Comparison of ENCODE assay signal across 15 cellular contexts in genomic region chr13:113028336-113029060, GRCh38. TPM values are rescaled to one million over a fixed set of nuclear protein-coding genes. Genes with fewer than 3 reads are reported as not detected.
DNase-seq lines count a peak whose midpoint lies in the region; ATAC-seq and TF ChIP-seq lines count a peak whose summit lies in the region.
"Had no signal": no experiment of that assay in that cellular context is flagged by ENCODE, and none has a peak within 500 bp of the region (broad histone marks: within the 10 kb centered on the region; RNA-seq: fewer than 3 reads in every experiment).

No MANE protein-coding gene starts in this region.

- H3K27me3 ChIP-seq in left lung (no peaks in the 10 kb centered on the region), esophagus squamous epithelium (peaks cover 0 to 7% (median 0%) of the 10 kb centered on the region in 4 donors)
- H3K27me3 ChIP-seq: BE2C, Peyer's patch had no signal

- no peaks in the 10 kb centered on the region for H3K36me3 Mint-ChIP-seq in Calu3 (ENCODE audit: insufficient read depth, unreplicated experiment)
- H3K36me3 Mint-ChIP-seq: CD4-positive, alpha-beta memory T cell; IgD-negative memory B cell had no signal

- H3K36me3 ChIP-seq in HEK293 (ENCODE audit: control insufficient read depth in 2 of 2, insufficient read depth in 1 of 2, low read length in 2 of 2) (no peaks in the 10 kb centered on the region), left lung (no peaks in the 10 kb centered on the region), esophagus squamous epithelium (peaks cover 0 to 4% (median 0%) of the 10 kb centered on the region in 3 donors)
- H3K36me3 ChIP-seq: BE2C, Peyer's patch had no signal

- DNase-seq in caudate nucleus (lab: John Stamatoyannopoulos, UW), result peak in 1 of 61 donors; percentile 36
- DNase-seq in left lung, result peak in 1 of 2 donors; percentile 68
- no peak for DNase-seq in Calu3
- DNase-seq in D341Med (ENCODE audit: low spot score), result no peak
- no peak for DNase-seq in esophagus squamous epithelium (lab: John Stamatoyannopoulos, UW)
- DNase-seq: ACHN; BE2C; CD4-positive, alpha-beta memory T cell; GOT3; NCI-H187 treated with DMSO at 0.1 percent for 48 hours; NCI-H2171; Peyer's patch had no signal

- H3K27me3 Mint-ChIP-seq in Calu3 (ENCODE audit: unreplicated experiment), result peaks cover 12% of the 10 kb centered on the region
- H3K27me3 Mint-ChIP-seq: CD4-positive, alpha-beta memory T cell; IgD-negative memory B cell had no signal

- BruUV-seq in Calu3 (replicated peaks; lab: Mats Ljungman, UMichigan), result no TSS peak

- H3K4me1 Mint-ChIP-seq in Calu3 (ENCODE audit: low read depth, unreplicated experiment), result no peaks in the 10 kb centered on the region

- ATAC-seq in left lung, result peak; percentile 14

- H3K27ac ChIP-seq in HEK293 (ENCODE audit: extremely low read depth, low read depth, low read length) (no peak overlapping the region), caudate nucleus (ENCODE audit: low read depth, low read length) (peak overlapping the region; percentile 14), left lung (no peak overlapping the region), temporal lobe (ENCODE audit: low read depth, low read length) (peak overlapping the region; percentile 45), esophagus squamous epithelium (no peak overlapping the region)
- H3K27ac ChIP-seq: Peyer's patch had no signal

- H3K9me3 Mint-ChIP-seq in Calu3 (ENCODE audit: low read depth, unreplicated experiment), result peaks cover 4% of the 10 kb centered on the region
- H3K9me3 Mint-ChIP-seq: CD4-positive, alpha-beta memory T cell; IgD-negative memory B cell had no signal

- no peak for TF ChIP-seq POLR2A in esophagus squamous epithelium (IDR thresholded peaks at IDR 0.05)

- no peak overlapping the region for H3K4me3 Mint-ChIP-seq in Calu3 (ENCODE audit: low read depth, unreplicated experiment)
- H3K4me3 Mint-ChIP-seq: CD4-positive, alpha-beta memory T cell; IgD-negative memory B cell had no signal

- H3K4me3 ChIP-seq in HEK293 (ENCODE audit: low read depth, low read length) (no peak overlapping the region), left lung (no peak overlapping the region), esophagus squamous epithelium (no peak overlapping the region)
- H3K4me3 ChIP-seq: Peyer's patch had no signal

- no peak overlapping the region for H3K27ac Mint-ChIP-seq in Calu3 (ENCODE audit: unreplicated experiment)
- H3K27ac Mint-ChIP-seq: CD4-positive, alpha-beta memory T cell had no signal

- CTCF ChIA-PET in HEK293 (lab: Yijun Ruan, JAX) (interaction anchor here (0.5 to 3.9 kb wide), 16 partner anchors 8 to 457 kb away, joined by 3 to 42 read pairs (median 4); no protein-coding TSS in a partner anchor), Calu3 (lab: Charles Lee) (no interaction called here)

- no peaks in the 10 kb centered on the region for H3K4me1 ChIP-seq in HEK293 (ENCODE audit: control insufficient read depth, insufficient read depth, low read length)
- peaks cover 0 to 3% of the 10 kb centered on the region in 2 donors for H3K4me1 ChIP-seq in left lung
- peaks cover 0 to 10% (median 0%) of the 10 kb centered on the region in 3 donors for H3K4me1 ChIP-seq in esophagus squamous epithelium
- H3K4me1 ChIP-seq: BE2C, Peyer's patch had no signal

- 69 to 86% methylated on average over 5 to 13 of the region's 16 CpGs for WGBS in esophagus squamous epithelium, 2 donors

- intact Hi-C loops in left lung (cut with DNase I), result no loop called here
- intact Hi-C loops in Calu3 (cut with micrococcal nuclease; ENCODE audit: unreplicated experiment), result loop anchor here (1.0 kb wide), 1 partner anchor 86 kb away; no protein-coding TSS in a partner anchor
- intact Hi-C loops in esophagus squamous epithelium (cut with DNase I), result loop anchor here (5.0 kb wide), 1 partner anchor 86 kb away; no protein-coding TSS in a partner anchor

- TF ChIP-seq CTCF in HEK293 (tag by site-specific recombination; IDR thresholded peaks at IDR 0.05) (no peak), left lung (IDR thresholded peaks at IDR 0.05) (no peak), Calu3 (IDR thresholded peaks at IDR 0.05; ENCODE audit: unreplicated experiment) (no peak), esophagus squamous epithelium (IDR thresholded peaks at IDR 0.05) (no peak)

- H3K9me3 ChIP-seq in HEK293 (ENCODE audit: control insufficient read depth, insufficient read depth, low read depth, low read length) (no peaks in the 10 kb centered on the region), left lung (no peaks in the 10 kb centered on the region), esophagus squamous epithelium (no peaks in the 10 kb centered on the region)
- H3K9me3 ChIP-seq: BE2C, Peyer's patch had no signal

- POLR2A ChIA-PET in HEK293 (lab: Yijun Ruan, JAX), result no interaction called here

TF ChIP-seq in HEK293, 187 proteins besides CTCF, POLR2A, EP300 and RAD21:
- peak; percentile 100 for TF ChIP-seq EGR2 (tag by site-specific recombination; IDR thresholded peaks at IDR 0.05; ENCODE audit: low read depth)
- peak; percentile 53 for TF ChIP-seq GLIS2 (tag by site-specific recombination; IDR thresholded peaks at IDR 0.05)
- peak; percentile 100 for TF ChIP-seq ZFHX2 (tag by site-specific recombination; conservative IDR thresholded peaks at IDR 0.05)
- no peak for TF ChIP-seq ZNF398 (tag by site-specific recombination; IDR thresholded peaks at IDR 0.05)
- no peak for TF ChIP-seq FEZF1 (tag by site-specific recombination; IDR thresholded peaks at IDR 0.05)
- 0 out of 2 replicates have a peak, but pooled peaks have one; percentile 33 for TF ChIP-seq ZSCAN4 (tag by site-specific recombination; IDR thresholded peaks at IDR 0.05)
- no peak for TF ChIP-seq ZIC2 (tag by site-specific recombination; IDR thresholded peaks at IDR 0.05)

RNA-seq across cellular contexts. Expression of gene MCF2L, which starts 59.5 kb away (rescaled TPM):
- total RNA-seq in left lung, result 10 to 100 TPM; 36.0 to 38.9 TPM
- 120 TPM for total RNA-seq in temporal lobe
- total RNA-seq in Calu3 (2022), result 12.9 and 14.2 TPM in 2 replicates
- 10 to 100 TPM; 10.2 to 25.4 (median 16.9) TPM for total RNA-seq in esophagus squamous epithelium

Comparison
In these comparisons a context has a peak if more than half of its experiments do, and no peak if none do; other contexts are left out.
1. H3K27ac ChIP-seq: peak in caudate nucleus (single experiment) and temporal lobe (single experiment); none in HEK293 (single experiment), left lung (0 of 2) and esophagus squamous epithelium (0 of 4).
2. intact Hi-C loops: an anchor here in Calu3 (1.0 kb wide) and esophagus squamous epithelium (5.0 kb wide); none called in left lung.